In the genomic region with DNA sequence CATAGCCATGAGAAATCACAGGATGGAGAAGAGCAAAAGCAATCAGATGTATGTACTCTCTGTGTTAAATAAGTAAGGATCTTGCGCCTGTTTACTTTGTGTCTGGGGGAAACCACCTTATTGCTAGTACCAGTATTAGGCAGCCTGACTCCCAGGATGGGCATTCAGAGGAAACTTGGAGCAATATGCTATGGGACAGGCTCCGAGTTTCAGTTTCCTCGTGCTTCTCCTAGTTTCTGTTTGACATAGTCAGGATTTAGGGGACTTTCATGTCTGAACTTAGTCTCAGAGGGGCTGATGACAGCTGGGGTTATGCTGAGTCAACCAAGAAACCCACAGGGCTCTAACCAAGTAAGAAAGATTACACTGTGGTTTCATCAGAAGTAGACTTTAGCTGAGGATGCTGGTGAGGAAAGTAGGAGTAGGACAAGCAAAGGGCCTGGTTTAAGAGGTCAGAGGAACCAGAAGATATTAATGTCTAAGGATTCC, we compare ENCODE assay signal across 8 cellular contexts. TPM values are rescaled to one million over a fixed set of nuclear protein-coding genes. Genes with fewer than 3 reads are reported as not detected.
A peak's percentile ranks its signal among the peaks of the same experiment; 100 is the strongest.
DNase-seq lines count a peak whose midpoint lies in the region; ATAC-seq and TF ChIP-seq lines count a peak whose summit lies in the region.

No MANE protein-coding gene starts in this region.

- TF ChIP-seq CTCF in KMS-11 (conservative IDR thresholded peaks at IDR 0.05; ENCODE audit: low read depth, low read length) (no peak), BE2C (IDR thresholded peaks at IDR 0.05; ENCODE audit: low read depth, low read length) (no peak)

- peak; percentile 99 for ATAC-seq in GM18498 (IDR thresholded peaks at IDR 0.05; ENCODE audit: unreplicated experiment)
- ATAC-seq in GM21619 (IDR thresholded peaks at IDR 0.05; ENCODE audit: unreplicated experiment), result peak; percentile 99
- peak; percentile 64 for ATAC-seq in central memory CD8-positive, alpha-beta T cell (replicated peaks; ENCODE audit: extremely low read depth, poor library complexity, severe bottlenecking)

- H3K9ac ChIP-seq in KMS-11, result peak overlapping the region; percentile 40; the same call in 1 of the 2 replicates

- H3K9me3 Mint-ChIP-seq in central memory CD8-positive, alpha-beta T cell, result no peaks in the 10 kb centered on the region

- peak overlapping the region; percentile 73 for H3K4me2 ChIP-seq in KMS-11

- H3K36me3 ChIP-seq in KMS-11 (ENCODE audit: insufficient read depth), result no peaks in the 10 kb centered on the region
- H3K36me3 ChIP-seq in BE2C, result no peaks in the 10 kb centered on the region

- no peak overlapping the region for H2AFZ ChIP-seq in KMS-11 (ENCODE audit: low read depth)

- H3K9me3 ChIP-seq in BE2C, result no peaks in the 10 kb centered on the region

- no peaks in the 10 kb centered on the region for H3K79me2 ChIP-seq in KMS-11 (ENCODE audit: insufficient read depth, low read depth)

- no peaks in the 10 kb centered on the region for H4K20me1 ChIP-seq in KMS-11 (ENCODE audit: insufficient read depth)

- no peaks in the 10 kb centered on the region for H3K27me3 Mint-ChIP-seq in central memory CD8-positive, alpha-beta T cell

- no peaks in the 10 kb centered on the region for H3K36me3 Mint-ChIP-seq in central memory CD8-positive, alpha-beta T cell (ENCODE audit: insufficient read depth)

- H3K4me3 ChIP-seq in KMS-11 (IDR thresholded peaks at IDR 0.05; ENCODE audit: insufficient read depth, low read depth, low read length) (peak overlapping the region; percentile 36), BE2C (ENCODE audit: low read depth, low read length) (no peak overlapping the region)

- H3K4me1 ChIP-seq in KMS-11 (ENCODE audit: low read depth, poor library complexity, severe bottlenecking) (peaks cover 34% of the 10 kb centered on the region), BE2C (no peaks in the 10 kb centered on the region)

- no peak overlapping the region for H3K4me3 Mint-ChIP-seq in central memory CD8-positive, alpha-beta T cell

- peak overlapping the region; percentile 80 for H3K27ac ChIP-seq in KMS-11

- no peaks in the 10 kb centered on the region for H3K27me3 ChIP-seq in KMS-11 (ENCODE audit: insufficient read depth, low read depth)
- H3K27me3 ChIP-seq in BE2C, result no peaks in the 10 kb centered on the region

- no peak for DNase-seq in central memory CD8-positive, alpha-beta T cell (ENCODE audit: low spot score in 2 of 2)
- no peak for DNase-seq in COLO668 (lab: John Stamatoyannopoulos, UW; ENCODE audit: unreplicated experiment)
- no peak for DNase-seq in BE2C
- no peak for DNase-seq in HuH-7.5 (ENCODE audit: low spot score)
- DNase-seq in NCI-H446 treated with DMSO at 0.1 percent for 48 hours (lab: John Stamatoyannopoulos, UW), result no peak

- H3K4me1 Mint-ChIP-seq in central memory CD8-positive, alpha-beta T cell, result peaks cover 9% of the 10 kb centered on the region

- no peak overlapping the region for H3K27ac Mint-ChIP-seq in central memory CD8-positive, alpha-beta T cell (ENCODE audit: low read depth)

RNA-seq across cellular contexts. Expression of gene NSUN7, which starts 13.5 kb away (rescaled TPM):
- polyA plus RNA-seq in BE2C (2012; ENCODE audit: insufficient read depth, insufficient read length, low read depth), result not detected
